In genomic region chr4:124907881-124908280, GRCh38 we compare ENCODE assay signal across 29 cellular contexts.
DNase-seq lines count a peak whose midpoint lies in the region; ATAC-seq and TF ChIP-seq lines count a peak whose summit lies in the region.
"Had no signal": no experiment of that assay in that cellular context is flagged by ENCODE, and none has a peak within 500 bp of the region (broad histone marks: within the 10 kb centered on the region; RNA-seq: fewer than 3 reads in every experiment).

No MANE protein-coding gene starts in this region.

- no peaks in the 10 kb centered on the region for H3K79me2 ChIP-seq in fibroblast of lung (ENCODE audit: control insufficient read depth, insufficient read depth, low read length)

- no peaks in the 10 kb centered on the region for H3K9me3 ChIP-seq in fibroblast of lung (ENCODE audit: control insufficient read depth, insufficient read depth, low read depth, low read length)
- peaks cover 0 to 13% of the 10 kb centered on the region in 2 donors for H3K9me3 ChIP-seq in right atrium auricular region
- H3K9me3 ChIP-seq: gastrocnemius medialis, neutrophil had no signal

- H2AFZ ChIP-seq in fibroblast of lung (ENCODE audit: low read length), result no peak overlapping the region

- no peak overlapping the region for H3K4me2 ChIP-seq in fibroblast of lung (ENCODE audit: extremely low read depth, insufficient read depth, low read length)
- H3K4me2 ChIP-seq: BLaER1, smooth muscle cell had no signal

- H3K27me3 ChIP-seq in fibroblast of lung (ENCODE audit: control insufficient read depth, insufficient read depth, low read length) (no peaks in the 10 kb centered on the region), right atrium auricular region (no peaks in the 10 kb centered on the region)
- H3K27me3 ChIP-seq: BLaER1, gastrocnemius medialis, neutrophil had no signal

- no peak for ATAC-seq in activated CD4-positive, CD25-positive, alpha-beta regulatory T cell treated with anti-CD3 and anti-CD28 coated beads, Interleukin-2, amount 50 U/mL, for 24 hours
- ATAC-seq: gastrocnemius medialis, lower lobe of right lung had no signal

- no peak overlapping the region for H3K9ac ChIP-seq in fibroblast of lung (ENCODE audit: insufficient read depth, low read length)
- H3K9ac ChIP-seq: BLaER1 had no signal

- DNase-seq in ELR (ENCODE audit: low read depth) (peak; percentile 36), NCI-H226 (peak; percentile 58), fibroblast of lung (ENCODE audit: low read depth in 2 of 2) (peak; percentile 90 to 95), stromal cell of bone marrow (ENCODE audit: low read depth) (peak; percentile 76), LoVo (ENCODE audit: low spot score) (no peak), right atrium auricular region (ENCODE audit: low spot score) (no peak)
- DNase-seq: activated CD4-positive, alpha-beta memory T cell treated with anti-CD3 and anti-CD28 coated beads, Interleukin-2, amount 10 ng/mL, durations not matched to agents 7 days and 5 days; activated CD4-positive, CD25-positive, alpha-beta regulatory T cell; activated effector memory CD4-positive, alpha-beta T cell treated with anti-CD3 and anti-CD28 coated beads, Interleukin-2, amount 50 U/mL, for 16 hours; activated T-cell treated with anti-CD3 and anti-CD28 coated beads for 4 hours; cortex of kidney; DND-41; gastrocnemius medialis; hypothalamus; islet precursor cell; KBM-7; lower lobe of right lung; MV-4-11; NCI-H1694; NCI-H2171; NCI-H526 treated with DMSO at 0.1 percent for 48 hours; stimulated activated CD4-positive, alpha-beta T cell treated with anti-CD3 and anti-CD28 coated beads, Interleukin-4, amount 100 ng/mL, for 1 hour; stimulated activated naive CD4-positive, alpha-beta T cell; T1000 had no signal

- no peaks in the 10 kb centered on the region for H4K20me1 ChIP-seq in fibroblast of lung (ENCODE audit: control insufficient read depth, extremely low read depth, insufficient read depth, low read length)
- H4K20me1 ChIP-seq: BLaER1 had no signal

- no peak overlapping the region for H3K27ac ChIP-seq in fibroblast of lung (ENCODE audit: insufficient read depth, low read length)
- H3K27ac ChIP-seq in right atrium auricular region, result no peak overlapping the region
- H3K27ac ChIP-seq: BLaER1, gastrocnemius medialis, lower lobe of right lung, neutrophil, thoracic aorta had no signal

- H3K4me3 ChIP-seq in fibroblast of lung (replicated peaks in 1 of 4; ENCODE audit: control extremely low read depth in 1 of 4, insufficient read depth in 1 of 4, low read depth in 3 of 4, low read length in 4 of 4) (no peak overlapping the region), right atrium auricular region (no peak overlapping the region)
- H3K4me3 ChIP-seq: BLaER1, gastrocnemius medialis, lower lobe of right lung, smooth muscle cell, thoracic aorta had no signal

- H3K4me1 ChIP-seq in fibroblast of lung (ENCODE audit: control insufficient read depth, extremely low read depth, insufficient read depth, low read length), result peaks cover 3% of the 10 kb centered on the region
- peaks cover 0 to 14% of the 10 kb centered on the region in 2 donors for H3K4me1 ChIP-seq in right atrium auricular region
- H3K4me1 ChIP-seq: BLaER1, lower lobe of right lung had no signal

- TF ChIP-seq CTCF in fibroblast of lung (conservative IDR thresholded peaks at IDR 0.05 in 1 of 2, IDR thresholded peaks at IDR 0.05 in 1 of 2; ENCODE audit: low read depth in 1 of 2, low read length in 2 of 2), result no peak
- TF ChIP-seq CTCF in right atrium auricular region (IDR thresholded peaks at IDR 0.05), result no peak

- H3K36me3 ChIP-seq in fibroblast of lung (ENCODE audit: control insufficient read depth, insufficient read depth, low read length), result no peaks in the 10 kb centered on the region
- no peaks in the 10 kb centered on the region for H3K36me3 ChIP-seq in right atrium auricular region
- H3K36me3 ChIP-seq: BLaER1, gastrocnemius medialis, lower lobe of right lung, neutrophil, thoracic aorta had no signal

Comparison
In these comparisons a context has a peak if more than half of its experiments do, and no peak if none do; other contexts are left out.
1. DNase-seq: peak in ELR (single experiment), NCI-H226 (single experiment), fibroblast of lung (2 of 2) and stromal cell of bone marrow (single experiment); none in LoVo (single experiment) and right atrium auricular region (single experiment).